ENCODE assay signal across 19 cellular contexts in the genomic region with DNA sequence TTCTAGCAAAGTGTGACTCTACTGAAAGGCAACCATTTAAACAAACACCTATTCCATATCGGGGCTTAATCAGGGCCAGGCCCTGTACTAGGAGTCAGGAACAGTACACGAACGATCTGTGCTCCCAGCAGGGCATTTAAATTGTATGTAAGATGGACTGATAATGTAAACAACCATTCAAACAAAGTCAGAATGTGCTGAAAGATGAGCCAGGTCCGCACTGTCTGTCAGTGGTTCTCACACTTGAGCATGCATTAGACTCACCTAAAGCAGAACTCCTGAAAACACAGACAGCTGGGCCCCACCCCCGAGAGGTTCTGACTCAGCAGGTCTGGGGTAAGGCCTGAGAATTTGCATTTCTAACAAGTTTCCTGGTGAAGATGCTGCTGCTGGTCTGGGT.
DNase-seq lines count a peak whose midpoint lies in the region; ATAC-seq, FAIRE-seq and TF ChIP-seq lines count a peak whose summit lies in the region.
"Had no signal": no experiment of that assay in that cellular context is flagged by ENCODE, and none has a peak within 500 bp of the region (broad histone marks: within the 10 kb centered on the region; RNA-seq: fewer than 3 reads in every experiment).

No MANE protein-coding gene starts in this region.

- no peak for TF ChIP-seq POLR2A in K562 (conservative IDR thresholded peaks at IDR 0.05)

- H3K79me2 ChIP-seq in K562 (ENCODE audit: control insufficient read depth, insufficient read depth, low read length) (no peaks in the 10 kb centered on the region), PC-9 (ENCODE audit: low read depth) (no peaks in the 10 kb centered on the region)

- H3K27ac ChIP-seq in C4-2B (peak overlapping the region; percentile 59), K562 (ENCODE audit: extremely low read depth, low read depth, low read length) (no peak overlapping the region), PC-9 (no peak overlapping the region)
- H3K27ac ChIP-seq: SJSA1 had no signal

- no peak for TF ChIP-seq CTCF in C4-2B (conservative IDR thresholded peaks at IDR 0.05)
- TF ChIP-seq CTCF in K562 (IDR thresholded peaks at IDR 0.05 in 2 of 3, conservative IDR thresholded peaks at IDR 0.05 in 1 of 3; ENCODE audit: insufficient read depth in 2 of 3, low read depth in 1 of 3, low read length in 3 of 3): no peak
- no peak for TF ChIP-seq CTCF in PC-9 (conservative IDR thresholded peaks at IDR 0.05)

- H3K9me3 ChIP-seq in K562 (replicated peaks; ENCODE audit: control insufficient read depth, insufficient read depth, low read depth, low read length) (no peaks in the 10 kb centered on the region), PC-9 (ENCODE audit: insufficient read depth, low read depth) (no peaks in the 10 kb centered on the region)
- H3K9me3 ChIP-seq: SJSA1 had no signal

- H3K36me3 ChIP-seq in K562 (ENCODE audit: control insufficient read depth, insufficient read depth, low read length) (no peaks in the 10 kb centered on the region), PC-9 (ENCODE audit: low read depth) (no peaks in the 10 kb centered on the region)
- H3K36me3 ChIP-seq: SJSA1 had no signal

- TF ChIP-seq RAD21 in K562 (CRISPR knock-in tag; conservative IDR thresholded peaks at IDR 0.05 in 1 of 2, IDR thresholded peaks at IDR 0.05 in 1 of 2): no peak

- H2AFZ ChIP-seq in K562 (ENCODE audit: low read depth, low read length): peak overlapping the region; percentile 3; the same call in 1 of the 2 replicates
- no peak overlapping the region for H2AFZ ChIP-seq in PC-9

- 5% methylated on average over 5 of the region's 5 CpGs for WGBS in K562 (ENCODE audit: insufficient coverage, low coverage, missing lambda C conversion rate)

- no peaks in the 10 kb centered on the region for H3F3A ChIP-seq in PC-9 (ENCODE audit: insufficient read depth, low read depth)

- intact Hi-C loops in K562 (cut with micrococcal nuclease) (no loop called here), PC-9 (cut with micrococcal nuclease; ENCODE audit: unreplicated experiment) (no loop called here)

- H3K4me3 ChIP-seq in K562: no peak overlapping the region
- no peak overlapping the region for H3K4me3 ChIP-seq in PC-9
- H3K4me3 ChIP-seq: GM12878, SJSA1 had no signal

- H3K9me1 ChIP-seq in K562 (ENCODE audit: control insufficient read depth, insufficient read depth, low read length): no peaks in the 10 kb centered on the region

- POLR2A ChIA-PET in K562 (lab: Yijun Ruan, JAX): interaction anchor here (0.8 to 1.7 kb wide), 2 partner anchors 9 to 11 kb away, joined by 6 to 7 read pairs; no protein-coding TSS in a partner anchor
- POLR2A ChIA-PET in PC-9 (lab: Charles Lee; ENCODE audit: unreplicated experiment): no interaction called here

- BruUV-seq in K562 (replicated peaks; lab: Mats Ljungman, UMichigan): no TSS peak
- BruUV-seq in PC-9 (replicated peaks; lab: Mats Ljungman, UMichigan): no TSS peak

- H3K4me2 ChIP-seq in K562 (ENCODE audit: insufficient read depth, low read length) (peak overlapping the region; percentile 45; the same call in 1 of the 2 replicates), PC-9 (no peak overlapping the region)

- no peak for TF ChIP-seq EP300 in K562 (IDR thresholded peaks at IDR 0.05; ENCODE audit: low read length)

- DNase-seq in COLO668 (lab: John Stamatoyannopoulos, UW; ENCODE audit: unreplicated experiment) (peak; percentile 56), NCI-H526 (lab: John Stamatoyannopoulos, UW) (peak; percentile 41 to 66), K562 (ENCODE audit: extremely low read depth in 1 of 4, low spot score in 3 of 4) (peak in 2 of 4 experiments; percentile 38 to 41), cerebellar nuclear complex (lab: John Stamatoyannopoulos, UW) (no peak), PC-9 (no peak), anterior cingulate cortex (lab: John Stamatoyannopoulos, UW) (no peak)
- DNase-seq: Calu3; CD4-positive, CD25-positive, alpha-beta regulatory T cell; DND-41; KG1; NCI-H1092; NCI-H187; NK-92 treated with Interleukin-12 subunit alpha and Interleukin-12 subunit beta, amount 100 ng/mL, for 24 hours; PC-3 had no signal

- H4K20me1 ChIP-seq in K562 (replicated peaks; ENCODE audit: control insufficient read depth, insufficient read depth, low read length): no peaks in the 10 kb centered on the region
- H4K20me1 ChIP-seq in PC-9 (ENCODE audit: insufficient read depth): no peaks in the 10 kb centered on the region

- FAIRE-seq in K562 (lab: Jason Lieb, UNC): peak; percentile 60
- FAIRE-seq: G401.6, GM12878 had no signal

- H3K4me1 ChIP-seq in K562 (replicated peaks in 1 of 2; ENCODE audit: control insufficient read depth in 2 of 2, insufficient read depth in 2 of 2, low read length in 2 of 2) (no peaks in the 10 kb centered on the region; a peak in 1 of 5 replicates), PC-9 (replicated peaks; ENCODE audit: insufficient read depth) (no peaks in the 10 kb centered on the region)

- ATAC-seq in K562: peak; percentile 91
- ATAC-seq: GM12878, HCT116, PC-3 had no signal

- CTCF ChIA-PET in K562 (lab: Yijun Ruan, JAX; ENCODE audit: low intra/inter-chr PET ratio) (no interaction called here), PC-9 (lab: Charles Lee) (no interaction called here)

- no peaks in the 10 kb centered on the region for H3K9me2 ChIP-seq in PC-9 (ENCODE audit: insufficient read depth)

- H3K9ac ChIP-seq in K562 (ENCODE audit: insufficient read depth in 1 of 2, low read depth in 2 of 2, low read length in 2 of 2): no peak overlapping the region

- in situ Hi-C loops in K562 (cut with MboI): no loop called here

- H3K27me3 ChIP-seq in K562 (ENCODE audit: control insufficient read depth in 2 of 2, insufficient read depth in 2 of 2, low read length in 2 of 2): peaks cover 15 to 17% of the 10 kb centered on the region in 2 experiments
- H3K27me3 ChIP-seq in PC-9 (ENCODE audit: insufficient read depth, low read depth): no peaks in the 10 kb centered on the region
- H3K27me3 ChIP-seq: SJSA1 had no signal

TF ChIP-seq in K562, 482 proteins besides CTCF, POLR2A, EP300 and RAD21 (continues in another document):
- TF ChIP-seq JUND (IDR thresholded peaks at IDR 0.05; ENCODE audit: borderline replicate concordance, low read depth, low read length) (peak; percentile 28; the same call in 1 of the 2 replicates), JUND (tag; IDR thresholded peaks at IDR 0.05; ENCODE audit: borderline replicate concordance, low read depth, low read length) (peak; percentile 21; the same call in 1 of the 3 replicates), KLF10 (CRISPR knock-in tag; IDR thresholded peaks at IDR 0.05) (no peak), FOXK2 (conservative IDR thresholded peaks at IDR 0.05 in 1 of 2, IDR thresholded peaks at IDR 0.05 in 1 of 2; ENCODE audit: low read depth in 2 of 2) (0 out of 4 replicates have a peak, but pooled peaks of 1 of the 2 experiments have one; percentile 19), MAFG (tag; conservative IDR thresholded peaks at IDR 0.05) (0 out of 2 replicates have a peak, but pooled peaks have one; percentile 20), FOSL1 (tag; conservative IDR thresholded peaks at IDR 0.05) (peak; percentile 14; the same call in 1 of the 2 replicates), MEIS2 (IDR thresholded peaks at IDR 0.05; ENCODE audit: partially characterized antibody) (peak; percentile 52), ZNF316 (IDR thresholded peaks at IDR 0.05) (peak; percentile 62)
- TF ChIP-seq, protein P1, sequence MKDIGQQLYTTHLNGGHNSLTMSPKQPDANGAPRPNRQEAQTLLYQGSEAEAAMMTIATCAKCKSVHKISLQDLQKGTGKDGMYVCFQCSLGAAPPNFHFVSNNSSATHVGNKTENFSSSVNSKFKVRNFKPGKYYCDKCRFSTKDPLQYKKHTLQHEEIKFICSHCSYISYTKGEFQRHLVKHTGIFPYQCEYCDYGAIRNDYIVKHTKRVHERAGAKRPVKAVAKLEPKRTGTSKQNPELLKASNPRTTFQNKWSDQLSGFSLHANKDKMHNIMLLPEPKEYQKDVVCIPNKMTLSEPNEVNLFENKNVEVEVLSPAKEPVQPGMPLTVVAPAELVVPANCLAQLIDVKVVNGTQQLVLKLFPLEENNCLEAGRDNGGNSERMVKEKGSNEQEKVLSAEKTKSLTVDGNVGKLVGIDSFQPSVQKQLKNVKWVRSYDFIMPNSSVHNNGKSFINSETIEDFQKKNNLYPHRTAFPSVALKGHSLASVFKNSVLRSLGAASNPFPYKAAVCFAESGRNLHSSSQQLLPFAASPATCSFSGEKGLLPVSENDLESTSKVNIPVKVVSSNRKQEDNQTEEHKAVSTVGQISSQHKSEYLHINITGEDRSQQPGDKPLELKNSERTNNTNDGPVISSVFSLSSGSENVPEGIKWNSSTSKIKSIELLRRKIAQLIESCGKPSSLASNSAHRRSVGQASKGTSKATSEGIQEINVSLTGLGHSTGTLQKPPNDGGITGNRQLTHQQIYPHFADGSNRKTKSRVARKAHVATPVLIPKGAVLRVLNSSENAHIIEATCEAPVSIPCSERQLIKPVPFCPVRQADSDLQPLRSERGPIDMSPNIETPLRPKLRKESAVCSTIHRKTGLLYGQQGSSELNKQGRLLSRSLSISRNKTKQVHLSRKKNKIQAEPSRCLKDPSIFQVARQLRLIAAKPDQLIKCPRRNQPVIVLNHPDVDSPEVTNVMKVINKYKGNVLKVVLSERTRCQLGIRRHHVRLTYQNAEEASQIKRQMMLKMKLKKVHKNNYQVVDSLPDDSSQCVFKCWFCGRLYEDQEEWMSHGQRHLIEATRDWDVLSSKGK (CRISPR knock-in tag; IDR thresholded peaks at IDR 0.05): no peak
- TF ChIP-seq, protein P2, sequence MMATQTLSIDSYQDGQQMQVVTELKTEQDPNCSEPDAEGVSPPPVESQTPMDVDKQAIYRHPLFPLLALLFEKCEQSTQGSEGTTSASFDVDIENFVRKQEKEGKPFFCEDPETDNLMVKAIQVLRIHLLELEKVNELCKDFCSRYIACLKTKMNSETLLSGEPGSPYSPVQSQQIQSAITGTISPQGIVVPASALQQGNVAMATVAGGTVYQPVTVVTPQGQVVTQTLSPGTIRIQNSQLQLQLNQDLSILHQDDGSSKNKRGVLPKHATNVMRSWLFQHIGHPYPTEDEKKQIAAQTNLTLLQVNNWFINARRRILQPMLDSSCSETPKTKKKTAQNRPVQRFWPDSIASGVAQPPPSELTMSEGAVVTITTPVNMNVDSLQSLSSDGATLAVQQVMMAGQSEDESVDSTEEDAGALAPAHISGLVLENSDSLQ (IDR thresholded peaks at IDR 0.05): 0 out of 2 replicates have a peak, but pooled peaks have one; percentile 14
- TF ChIP-seq, protein P3, sequence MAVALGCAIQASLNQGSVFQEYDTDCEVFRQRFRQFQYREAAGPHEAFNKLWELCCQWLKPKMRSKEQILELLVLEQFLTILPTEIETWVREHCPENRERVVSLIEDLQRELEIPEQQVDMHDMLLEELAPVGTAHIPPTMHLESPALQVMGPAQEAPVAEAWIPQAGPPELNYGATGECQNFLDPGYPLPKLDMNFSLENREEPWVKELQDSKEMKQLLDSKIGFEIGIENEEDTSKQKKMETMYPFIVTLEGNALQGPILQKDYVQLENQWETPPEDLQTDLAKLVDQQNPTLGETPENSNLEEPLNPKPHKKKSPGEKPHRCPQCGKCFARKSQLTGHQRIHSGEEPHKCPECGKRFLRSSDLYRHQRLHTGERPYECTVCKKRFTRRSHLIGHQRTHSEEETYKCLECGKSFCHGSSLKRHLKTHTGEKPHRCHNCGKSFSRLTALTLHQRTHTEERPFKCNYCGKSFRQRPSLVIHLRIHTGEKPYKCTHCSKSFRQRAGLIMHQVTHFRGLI (CRISPR knock-in tag; IDR thresholded peaks at IDR 0.05): no peak

Comparison
In these comparisons a context has a peak if more than half of its experiments do, and no peak if none do; other contexts are left out.
1. DNase-seq: peak in COLO668 (single experiment) and NCI-H526 (2 of 2); none in cerebellar nuclear complex (0 of 2), PC-9 (0 of 2) and anterior cingulate cortex (0 of 58).